22 cellular contexts compared by ENCODE assay signal in the genomic region with DNA sequence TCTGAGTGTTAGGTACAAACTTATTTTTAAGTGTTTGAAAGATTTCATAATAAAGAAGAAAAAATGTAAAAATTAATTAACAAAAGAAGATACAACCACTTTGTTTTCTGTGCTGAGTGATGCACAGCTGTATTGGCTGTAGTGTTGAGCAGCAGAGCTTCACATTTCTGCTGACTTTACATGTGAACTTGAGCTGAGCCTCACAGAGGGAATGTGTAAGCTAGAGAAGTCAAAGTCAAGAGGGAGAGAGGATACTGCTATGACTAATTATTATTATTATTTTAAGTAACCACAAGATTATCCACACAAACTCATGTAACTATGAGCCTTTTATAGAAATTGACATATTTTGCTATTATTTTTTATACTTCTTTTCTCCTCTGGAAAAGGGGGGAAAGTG.
DNase-seq lines count a peak whose midpoint lies in the region; ATAC-seq, FAIRE-seq and TF ChIP-seq lines count a peak whose summit lies in the region.
"Had no signal": no experiment of that assay in that cellular context is flagged by ENCODE, and none has a peak within 500 bp of the region (broad histone marks: within the 10 kb centered on the region; RNA-seq: fewer than 3 reads in every experiment).

No MANE protein-coding gene starts in this region.

- no peaks in the 10 kb centered on the region for H3K27me3 ChIP-seq in bronchial epithelial cell (ENCODE audit: control insufficient read depth, insufficient read depth, low read length)
- H3K27me3 ChIP-seq: BE2C, tibial artery had no signal

- no peaks in the 10 kb centered on the region for H3K36me3 ChIP-seq in bronchial epithelial cell (ENCODE audit: control insufficient read depth, insufficient read depth, low read length)
- H3K36me3 ChIP-seq: BE2C, tibial artery had no signal

- DNase-seq in DMS53 (lab: John Stamatoyannopoulos, UW): peak; percentile 18
- no peak for DNase-seq in DMS53 treated with DMSO at 0.1 percent for 48 hours (lab: John Stamatoyannopoulos, UW; ENCODE audit: unreplicated experiment)
- peak; percentile 67 for DNase-seq in bronchial epithelial cell (ENCODE audit: low read depth)
- peak; percentile 32 to 68 for DNase-seq in foreskin fibroblast
- DNase-seq in smooth muscle cell of the brain vasculature (ENCODE audit: low read depth, low spot score): peak; percentile 52
- no peak for DNase-seq in stimulated activated naive CD4-positive, alpha-beta T cell (lab: John Stamatoyannopoulos, UW)
- DNase-seq: BE2C; endodermal cell; GDM1; glutamatergic neuron; H9; naive thymus-derived CD8-positive, alpha-beta T cell; NCI-H1105; NCI-H2107; NCI-H69; tibial artery had no signal

- no peak for FAIRE-seq in bronchial epithelial cell (lab: Jason Lieb, UNC)
- FAIRE-seq: GM12891, islet of Langerhans had no signal

- H3K4me3 ChIP-seq in bronchial epithelial cell (ENCODE audit: low read depth, low read length) (no peak overlapping the region), foreskin fibroblast (ENCODE audit: low read depth in 1 of 2, low read length in 2 of 2) (no peak overlapping the region)
- H3K4me3 ChIP-seq: tibial artery had no signal

- TF ChIP-seq CTCF in bronchial epithelial cell (IDR thresholded peaks at IDR 0.05; ENCODE audit: insufficient read depth, low read length, severe bottlenecking): no peak
- no peak for TF ChIP-seq CTCF in foreskin fibroblast (IDR thresholded peaks at IDR 0.05; ENCODE audit: low read depth, low read length)

- ATAC-seq in HG03521 (IDR thresholded peaks at IDR 0.05; ENCODE audit: unreplicated experiment) (no peak), GM18520 (IDR thresholded peaks at IDR 0.05; ENCODE audit: unreplicated experiment) (no peak)
- ATAC-seq: activated CD4-positive, CD25-positive, alpha-beta regulatory T cell treated with anti-CD3 and anti-CD28 coated beads, Interleukin-2, amount 50 U/mL, for 24 hours; activated T-helper 17 cell treated with anti-CD3 and anti-CD28 coated beads, Interleukin-2, amount 50 U/mL, for 72 hours; naive thymus-derived CD8-positive, alpha-beta T cell had no signal

Comparison
In these comparisons a context has a peak if more than half of its experiments do, and no peak if none do; other contexts are left out.
1. DNase-seq: peak in DMS53 (single experiment), bronchial epithelial cell (single experiment), foreskin fibroblast (2 of 2) and smooth muscle cell of the brain vasculature (single experiment); none in DMS53 treated with DMSO at 0.1 percent for 48 hours (single experiment) and stimulated activated naive CD4-positive, alpha-beta T cell (0 of 6).